15 cellular contexts compared by ENCODE assay signal in genomic region chr16:14436410-14436955, GRCh38.
A peak's percentile ranks its signal among the peaks of the same experiment; 100 is the strongest.
DNase-seq lines count a peak whose midpoint lies in the region; ATAC-seq and TF ChIP-seq lines count a peak whose summit lies in the region.
"Had no signal": no experiment of that assay in that cellular context is flagged by ENCODE, and none has a peak within 500 bp of the region (broad histone marks: within the 10 kb centered on the region; RNA-seq: fewer than 3 reads in every experiment).

No MANE protein-coding gene starts in this region.

- peak; percentile 85 to 91 for ATAC-seq in naive thymus-derived CD8-positive, alpha-beta T cell
- ATAC-seq in GM19035 (IDR thresholded peaks at IDR 0.05; ENCODE audit: unreplicated experiment) (no peak), body of pancreas (no peak)
- ATAC-seq: sciatic nerve had no signal

- 80 to 89% methylated on average over 13 of the region's 13 CpGs for WGBS in body of pancreas, 2 donors

- no peaks in the 10 kb centered on the region for H3K27me3 ChIP-seq in BLaER1 treated with 17β-estradiol and CSF1 and Interleukin-3, amounts not matched to agents 10 nM and 100 nM
- H3K27me3 ChIP-seq in PC-9 (ENCODE audit: insufficient read depth, low read depth), result no peaks in the 10 kb centered on the region
- H3K27me3 ChIP-seq in uterus, result no peaks in the 10 kb centered on the region
- no peaks in the 10 kb centered on the region for H3K27me3 ChIP-seq in body of pancreas
- H3K27me3 ChIP-seq: adrenal gland, testis had no signal

- H3K27ac Mint-ChIP-seq in naive thymus-derived CD8-positive, alpha-beta T cell, result peak overlapping the region; percentile 69 to 95 (median 90)

- no peak overlapping the region for H2AFZ ChIP-seq in PC-9

- CTCF ChIA-PET in PC-9 (lab: Charles Lee), result interaction anchor here (0.8 kb wide), 1 partner anchor 135 kb away, joined by 6 read pairs; no protein-coding TSS in a partner anchor

- H3K36me3 Mint-ChIP-seq in naive thymus-derived CD8-positive, alpha-beta T cell, result peaks cover 0 to 9% (median 5%) of the 10 kb centered on the region in 3 donors

- H3K4me1 Mint-ChIP-seq in naive thymus-derived CD8-positive, alpha-beta T cell, result peaks cover 24 to 51% (median 42%) of the 10 kb centered on the region in 4 donors

- H3K4me3 ChIP-seq in BLaER1 treated with 17β-estradiol and CSF1 and Interleukin-3, amounts not matched to agents 10 nM and 100 nM, result peak overlapping the region in 3 of 10 experiments; percentile 2 to 31 (median 11); a peak in 4 of 20 replicates
- peak overlapping the region; percentile 22 for H3K4me3 ChIP-seq in Jurkat, Clone E6-1 (ENCODE audit: low read length)
- H3K4me3 ChIP-seq in PC-9, result no peak overlapping the region
- no peak overlapping the region for H3K4me3 ChIP-seq in uterus
- H3K4me3 ChIP-seq in body of pancreas, result no peak overlapping the region
- H3K4me3 ChIP-seq: adrenal gland, testis had no signal

- TF ChIP-seq POLR2A in uterus (IDR thresholded peaks at IDR 0.05), result no peak
- TF ChIP-seq POLR2A in body of pancreas (IDR thresholded peaks at IDR 0.05), result no peak

- POLR2A ChIA-PET in naive thymus-derived CD8-positive, alpha-beta T cell (lab: Charles Lee), result no interaction called here
- POLR2A ChIA-PET in PC-9 (lab: Charles Lee; ENCODE audit: unreplicated experiment), result no interaction called here

- no peak for TF ChIP-seq CTCF in PC-9 (conservative IDR thresholded peaks at IDR 0.05)
- TF ChIP-seq CTCF in uterus (IDR thresholded peaks at IDR 0.05), result no peak
- TF ChIP-seq CTCF in body of pancreas (IDR thresholded peaks at IDR 0.05), result no peak

- no peaks in the 10 kb centered on the region; a peak in 1 of 22 replicates for H4K20me1 ChIP-seq in BLaER1 treated with 17β-estradiol and CSF1 and Interleukin-3, amounts not matched to agents 10 nM and 100 nM
- no peaks in the 10 kb centered on the region for H4K20me1 ChIP-seq in PC-9 (ENCODE audit: insufficient read depth)

- H3K27ac ChIP-seq in BLaER1 treated with 17β-estradiol and CSF1 and Interleukin-3, amounts not matched to agents 10 nM and 100 nM, result peak overlapping the region in 5 of 11 experiments; percentile 2 to 56 (median 25); a peak in 6 of 22 replicates
- H3K27ac ChIP-seq in PC-9 (no peak overlapping the region), uterus (no peak overlapping the region), body of pancreas (no peak overlapping the region)
- H3K27ac ChIP-seq: adrenal gland, KMS-11, testis had no signal

- peak overlapping the region; percentile 71 to 89 (median 79) for H3K4me2 ChIP-seq in BLaER1 treated with 17β-estradiol and CSF1 and Interleukin-3, amounts not matched to agents 10 nM and 100 nM
- no peak overlapping the region for H3K4me2 ChIP-seq in PC-9
- H3K4me2 ChIP-seq: KMS-11, SK-N-SH had no signal

- no peaks in the 10 kb centered on the region for H3F3A ChIP-seq in PC-9 (ENCODE audit: insufficient read depth, low read depth)

- peak overlapping the region; percentile 60 to 87 (median 78) for H3K4me3 Mint-ChIP-seq in naive thymus-derived CD8-positive, alpha-beta T cell

- H3K4me1 ChIP-seq in BLaER1 treated with 17β-estradiol and CSF1 and Interleukin-3, amounts not matched to agents 10 nM and 100 nM, result peaks cover 13 to 50% (median 42%) of the 10 kb centered on the region in 10 experiments
- H3K4me1 ChIP-seq in PC-9 (replicated peaks; ENCODE audit: insufficient read depth), result no peaks in the 10 kb centered on the region
- no peaks in the 10 kb centered on the region for H3K4me1 ChIP-seq in uterus
- no peaks in the 10 kb centered on the region for H3K4me1 ChIP-seq in body of pancreas
- H3K4me1 ChIP-seq: adrenal gland, testis had no signal

- H3K9me3 ChIP-seq in BLaER1 treated with 17β-estradiol and CSF1 and Interleukin-3, amounts not matched to agents 10 nM and 100 nM (replicated peaks in 1 of 11), result peaks cover 0 to 11% (median 8%) of the 10 kb centered on the region in 11 experiments; a peak in 9 of 22 replicates
- H3K9me3 ChIP-seq in PC-9 (ENCODE audit: insufficient read depth, low read depth) (no peaks in the 10 kb centered on the region), uterus (no peaks in the 10 kb centered on the region), body of pancreas (no peaks in the 10 kb centered on the region)
- H3K9me3 ChIP-seq: adrenal gland, SK-N-SH, testis had no signal

- no TSS peak for BruUV-seq in PC-9 (replicated peaks; lab: Mats Ljungman, UMichigan)

- DNase-seq in Jurkat, Clone E6-1 (ENCODE audit: low read depth, low spot score), result peak; percentile 88
- DNase-seq in activated gamma-delta T cell treated with anti-CD3 and anti-CD28 coated beads, Interleukin-2, amount 50 U/mL, for 16 hours (ENCODE audit: low read depth), result peak; percentile 7
- peak in 8 of 10 donors; percentile 9 to 70 (median 50) for DNase-seq in naive thymus-derived CD8-positive, alpha-beta T cell
- no peak for DNase-seq in PC-9
- DNase-seq in uterus, result no peak
- no peak for DNase-seq in body of pancreas
- DNase-seq: NCI-H1694 treated with DMSO at 0.1 percent for 48 hours; NK-92 treated with Interleukin-12 subunit alpha and Interleukin-12 subunit beta, amount 100 ng/mL, for 24 hours; SK-N-SH; testis had no signal

- H3K9me2 ChIP-seq in PC-9 (ENCODE audit: insufficient read depth), result no peaks in the 10 kb centered on the region
- H3K9me2 ChIP-seq: SK-N-SH had no signal

- H3K27me3 Mint-ChIP-seq in naive thymus-derived CD8-positive, alpha-beta T cell, result no peaks in the 10 kb centered on the region

- H3K9ac ChIP-seq in BLaER1 treated with 17β-estradiol and CSF1 and Interleukin-3, amounts not matched to agents 10 nM and 100 nM, result peak overlapping the region in 6 of 11 experiments; percentile 22 to 59 (median 44); a peak in 8 of 22 replicates
- H3K9ac ChIP-seq: KMS-11, SK-N-SH had no signal

- H3K36me3 ChIP-seq in BLaER1 treated with 17β-estradiol and CSF1 and Interleukin-3, amounts not matched to agents 10 nM and 100 nM, result peaks cover 0 to 13% (median 7%) of the 10 kb centered on the region in 11 experiments; a peak in 7 of 22 replicates
- H3K36me3 ChIP-seq in PC-9 (ENCODE audit: low read depth) (no peaks in the 10 kb centered on the region; the same call in 1 of the 2 replicates), uterus (no peaks in the 10 kb centered on the region), body of pancreas (replicated peaks in 1 of 2; ENCODE audit: insufficient read depth in 1 of 2, low read depth in 2 of 2) (no peaks in the 10 kb centered on the region)
- H3K36me3 ChIP-seq: adrenal gland had no signal

- H3K79me2 ChIP-seq in PC-9 (ENCODE audit: low read depth), result no peaks in the 10 kb centered on the region

- intact Hi-C loops in PC-9 (cut with micrococcal nuclease; ENCODE audit: unreplicated experiment), result no loop called here
- intact Hi-C loops in uterus (cut with DNase I; ENCODE audit: low total_unique reads), result no loop called here
- intact Hi-C loops in body of pancreas (cut with DNase I), result no loop called here

- H3K9me3 Mint-ChIP-seq in naive thymus-derived CD8-positive, alpha-beta T cell, result peaks cover 0 to 4% (median 0%) of the 10 kb centered on the region in 9 donors

Comparison
In these comparisons a context has a peak if more than half of its experiments do, and no peak if none do; other contexts are left out.
1. DNase-seq: peak in Jurkat, Clone E6-1 (single experiment), activated gamma-delta T cell treated with anti-CD3 and anti-CD28 coated beads, Interleukin-2, amount 50 U/mL, for 16 hours (single experiment) and naive thymus-derived CD8-positive, alpha-beta T cell (8 of 10); none in PC-9 (0 of 2), uterus (0 of 2) and body of pancreas (0 of 4).
2. ATAC-seq: peak in naive thymus-derived CD8-positive, alpha-beta T cell (2 of 2); none in GM19035 (single experiment) and body of pancreas (single experiment).